In the genomic region with DNA sequence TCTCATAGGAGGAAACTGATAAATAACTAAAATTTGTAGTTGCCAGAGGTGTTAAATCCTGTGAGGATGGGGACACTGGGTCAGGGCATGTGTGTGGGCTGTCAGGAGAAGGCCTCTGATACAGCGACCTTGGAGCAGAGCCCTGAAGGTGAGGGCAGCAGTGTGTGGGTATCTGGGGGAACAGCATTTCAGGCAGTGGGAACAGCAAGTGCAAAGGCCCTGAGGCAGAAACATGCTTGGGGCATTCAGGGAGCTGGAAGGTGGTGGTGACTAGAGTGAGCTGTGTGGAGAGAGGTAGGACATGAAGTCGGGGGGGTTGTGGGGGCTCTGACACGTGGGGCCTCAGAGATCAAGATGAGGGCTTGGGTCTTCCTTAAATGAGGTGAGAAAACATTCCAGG, we compare ENCODE assay signal across 14 cellular contexts. TPM values are rescaled to one million over a fixed set of nuclear protein-coding genes. Genes with fewer than 3 reads are reported as not detected.
DNase-seq lines count a peak whose midpoint lies in the region; ATAC-seq and TF ChIP-seq lines count a peak whose summit lies in the region.
"Had no signal": no experiment of that assay in that cellular context is flagged by ENCODE, and none has a peak within 500 bp of the region (broad histone marks: within the 10 kb centered on the region; RNA-seq: fewer than 3 reads in every experiment).

No MANE protein-coding gene starts in this region.

- peaks cover 3% of the 10 kb centered on the region; the same call in 1 of the 2 replicates for H4K20me1 ChIP-seq in SK-N-SH (ENCODE audit: insufficient read depth)
- peaks cover 95% of the 10 kb centered on the region for H4K20me1 ChIP-seq in neural progenitor cell (ENCODE audit: low read depth)

- H3K9me3 Mint-ChIP-seq in endothelial cell (ENCODE audit: unreplicated experiment): no peaks in the 10 kb centered on the region
- no peaks in the 10 kb centered on the region for H3K9me3 Mint-ChIP-seq in neural progenitor cell
- H3K9me3 Mint-ChIP-seq: activated CD4-positive, alpha-beta T cell treated with anti-CD3 and anti-CD28 coated beads, Interleukin-2, amount 10 ng/mL, durations not matched to agents 24 days and 14 days had no signal

- TF ChIP-seq RAD21 in SK-N-SH (IDR thresholded peaks at IDR 0.05; ENCODE audit: low read length): no peak

- peak overlapping the region; percentile 59 to 99; a peak in 3 of 4 replicates for H3K27ac ChIP-seq in SK-N-SH (ENCODE audit: low read depth in 2 of 2, low read length in 1 of 2)
- no peak overlapping the region for H3K27ac ChIP-seq in neural progenitor cell
- H3K27ac ChIP-seq in transverse colon: peak overlapping the region; percentile 84 to 93 (median 86)
- H3K27ac ChIP-seq: 22Rv1 had no signal

- no peak overlapping the region for H3K4me3 ChIP-seq in SK-N-SH (ENCODE audit: low read depth in 2 of 2, low read length in 1 of 2)
- no peak overlapping the region for H3K4me3 ChIP-seq in neural progenitor cell
- H3K4me3 ChIP-seq in transverse colon: no peak overlapping the region

- no peaks in the 10 kb centered on the region for H3K36me3 ChIP-seq in SK-N-SH (replicated peaks in 1 of 2; ENCODE audit: control insufficient read depth in 1 of 2, insufficient read depth in 2 of 2, low read length in 1 of 2)
- H3K36me3 ChIP-seq in neural progenitor cell: no peaks in the 10 kb centered on the region
- H3K36me3 ChIP-seq in transverse colon: no peaks in the 10 kb centered on the region

- H2AFZ ChIP-seq in SK-N-SH (ENCODE audit: low read depth) (no peak overlapping the region), neural progenitor cell (replicated peaks) (no peak overlapping the region)

- POLR2A ChIA-PET in SK-N-SH (lab: Yijun Ruan, JAX): no interaction called here

- H3K27me3 ChIP-seq in SK-N-SH (ENCODE audit: insufficient read depth) (no peaks in the 10 kb centered on the region), neural progenitor cell (no peaks in the 10 kb centered on the region), transverse colon (no peaks in the 10 kb centered on the region)

- H3K4me1 Mint-ChIP-seq in endothelial cell (ENCODE audit: unreplicated experiment): peaks cover 16% of the 10 kb centered on the region
- H3K4me1 Mint-ChIP-seq in neural progenitor cell: peaks cover 84% of the 10 kb centered on the region
- H3K4me1 Mint-ChIP-seq: activated CD4-positive, alpha-beta T cell treated with anti-CD3 and anti-CD28 coated beads, Interleukin-2, amount 10 ng/mL, durations not matched to agents 24 days and 14 days had no signal

- no peaks in the 10 kb centered on the region for H3K9me2 ChIP-seq in SK-N-SH

- in situ Hi-C loops in transverse colon (cut with MboI; ENCODE audit: low pct_ligation_motif_present in 1 of 4, low pct_unique_long_range_greater_than_20kb in 1 of 4, low sequenced_read_pairs in 3 of 4): no loop called here

- no peak for TF ChIP-seq POLR2A in transverse colon (IDR thresholded peaks at IDR 0.05)

- H3K4me3 Mint-ChIP-seq in endothelial cell (ENCODE audit: unreplicated experiment): peak overlapping the region; percentile 38
- H3K4me3 Mint-ChIP-seq in neural progenitor cell: peak overlapping the region; percentile 35
- H3K4me3 Mint-ChIP-seq: activated CD4-positive, alpha-beta T cell treated with anti-CD3 and anti-CD28 coated beads, Interleukin-2, amount 10 ng/mL, durations not matched to agents 24 days and 14 days had no signal

- H3K79me2 ChIP-seq in SK-N-SH (ENCODE audit: insufficient read depth): peaks cover 57% of the 10 kb centered on the region
- peaks cover 91% of the 10 kb centered on the region for H3K79me2 ChIP-seq in neural progenitor cell (ENCODE audit: low read depth)

- H3F3A ChIP-seq in SK-N-SH (replicated peaks; ENCODE audit: insufficient read depth) (peaks cover 13% of the 10 kb centered on the region), neural progenitor cell (ENCODE audit: low read depth) (peaks cover 24% of the 10 kb centered on the region)

- ATAC-seq in SK-N-SH treated with all-trans-retinoic acid at 6 μM for 48 hours (no peak), HG03432 (IDR thresholded peaks at IDR 0.05; ENCODE audit: unreplicated experiment) (no peak)

- DNase-seq in SK-N-SH (no peak), endothelial cell (ENCODE audit: low spot score) (no peak), neural progenitor cell (ENCODE audit: low spot score) (no peak), transverse colon (no peak), NCI-H2029 (lab: John Stamatoyannopoulos, UW) (no peak)
- no peak for DNase-seq in stimulated activated CD4-positive, alpha-beta T cell treated with anti-CD3 and anti-CD28 coated beads, Interleukin-2, amount 100 ng/mL, for 48 hours
- DNase-seq: activated CD4-positive, alpha-beta T cell treated with anti-CD3 and anti-CD28 coated beads, Interleukin-2, amount 10 ng/mL, durations not matched to agents 24 days and 14 days; activated effector memory CD4-positive, alpha-beta T cell treated with anti-CD3 and anti-CD28 coated beads, Interleukin-2, amount 50 U/mL, for 16 hours; DMS79 treated with DMSO at 0.1 percent for 48 hours; NCI-H69; small intestine had no signal

- TF ChIP-seq CTCF in SK-N-SH (IDR thresholded peaks at IDR 0.05): no peak
- TF ChIP-seq CTCF in endothelial cell (IDR thresholded peaks at IDR 0.05; ENCODE audit: unreplicated experiment): no peak
- TF ChIP-seq CTCF in neural progenitor cell (IDR thresholded peaks at IDR 0.05): no peak
- no peak for TF ChIP-seq CTCF in transverse colon (IDR thresholded peaks at IDR 0.05)

- H3K4me1 ChIP-seq in SK-N-SH (ENCODE audit: control insufficient read depth in 1 of 2, insufficient read depth in 2 of 2, low read depth in 1 of 2, low read length in 1 of 2): peaks cover 12 to 48% of the 10 kb centered on the region in 2 experiments; a peak in 3 of 4 replicates
- H3K4me1 ChIP-seq in neural progenitor cell: peaks cover 63% of the 10 kb centered on the region
- peaks cover 55 to 86% (median 80%) of the 10 kb centered on the region in 4 donors for H3K4me1 ChIP-seq in transverse colon

- TF ChIP-seq EP300 in SK-N-SH (IDR thresholded peaks at IDR 0.05; ENCODE audit: borderline replicate concordance in 1 of 2, low read depth in 1 of 2, low read length in 1 of 2): no peak
- TF ChIP-seq EP300 in transverse colon (IDR thresholded peaks at IDR 0.05; ENCODE audit: low read depth): no peak

- 92% methylated on average over 3 of the region's 3 CpGs for WGBS in SK-N-SH (ENCODE audit: low lambda C conversion rate)
- WGBS in transverse colon (ENCODE audit: low coverage in 1 of 2), 2 donors: 72 to 79% methylated on average over 2 to 3 of the region's 3 CpGs

- intact Hi-C loops in transverse colon (cut with DNase I; ENCODE audit: low total_unique reads): no loop called here

- CTCF ChIA-PET in SK-N-SH (lab: Yijun Ruan, JAX): interaction anchor here (3.5 kb wide), 1 partner anchor 36 kb away, joined by 14 read pairs; no protein-coding TSS in a partner anchor

- H3K36me3 Mint-ChIP-seq in endothelial cell (ENCODE audit: low read depth, unreplicated experiment): no peaks in the 10 kb centered on the region
- no peaks in the 10 kb centered on the region for H3K36me3 Mint-ChIP-seq in neural progenitor cell

- H3K4me2 ChIP-seq in SK-N-SH: peak overlapping the region; percentile 70; the same call in 1 of the 2 replicates
- H3K4me2 ChIP-seq in neural progenitor cell: no peak overlapping the region

- H3K27ac Mint-ChIP-seq in endothelial cell (ENCODE audit: unreplicated experiment) (no peak overlapping the region), neural progenitor cell (peak overlapping the region; percentile 40)
- H3K27ac Mint-ChIP-seq: activated CD4-positive, alpha-beta T cell treated with anti-CD3 and anti-CD28 coated beads, Interleukin-2, amount 10 ng/mL, durations not matched to agents 24 days and 14 days had no signal

- H3K27me3 Mint-ChIP-seq in endothelial cell (ENCODE audit: unreplicated experiment) (peaks cover 9% of the 10 kb centered on the region), neural progenitor cell (ENCODE audit: insufficient read depth, low read depth) (peaks cover 12% of the 10 kb centered on the region)
- H3K27me3 Mint-ChIP-seq: activated CD4-positive, alpha-beta T cell treated with anti-CD3 and anti-CD28 coated beads, Interleukin-2, amount 10 ng/mL, durations not matched to agents 24 days and 14 days had no signal

- H3K9me3 ChIP-seq in SK-N-SH: no peaks in the 10 kb centered on the region
- no peaks in the 10 kb centered on the region for H3K9me3 ChIP-seq in neural progenitor cell (ENCODE audit: low read depth)
- H3K9me3 ChIP-seq in transverse colon: no peaks in the 10 kb centered on the region

- H3K9ac ChIP-seq in SK-N-SH (peak overlapping the region; percentile 67; the same call in 1 of the 2 replicates), neural progenitor cell (no peak overlapping the region)

TF ChIP-seq in SK-N-SH, 30 proteins besides CTCF, POLR2A, EP300 and RAD21 (continues in another document):
- TF ChIP-seq, protein P1, sequence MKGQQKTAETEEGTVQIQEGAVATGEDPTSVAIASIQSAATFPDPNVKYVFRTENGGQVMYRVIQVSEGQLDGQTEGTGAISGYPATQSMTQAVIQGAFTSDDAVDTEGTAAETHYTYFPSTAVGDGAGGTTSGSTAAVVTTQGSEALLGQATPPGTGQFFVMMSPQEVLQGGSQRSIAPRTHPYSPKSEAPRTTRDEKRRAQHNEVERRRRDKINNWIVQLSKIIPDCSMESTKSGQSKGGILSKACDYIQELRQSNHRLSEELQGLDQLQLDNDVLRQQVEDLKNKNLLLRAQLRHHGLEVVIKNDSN (IDR thresholded peaks at IDR 0.05; ENCODE audit: borderline replicate concordance, low read depth): no peak
- TF ChIP-seq GATA2 (CRISPR knock-in tag; IDR thresholded peaks at IDR 0.05) (no peak), YY1 (IDR thresholded peaks at IDR 0.05; ENCODE audit: low read depth) (no peak), NRF1 (IDR thresholded peaks at IDR 0.05; ENCODE audit: low read depth, low read length) (no peak), MXI1 (IDR thresholded peaks at IDR 0.05; ENCODE audit: low read depth, low read length) (no peak)

TF ChIP-seq in SK-N-SH treated with all-trans-retinoic acid at 6 μM for 48 hours, 23 proteins besides CTCF, POLR2A, EP300 and RAD21 (continues in another document):
- TF ChIP-seq ESRRG (CRISPR knock-in tag; IDR thresholded peaks at IDR 0.05) (no peak), BACH2 (CRISPR knock-in tag; IDR thresholded peaks at IDR 0.05; ENCODE audit: borderline replicate concordance) (no peak)

RNA-seq across cellular contexts. Expression of a gene that starts 30.7 kb away (rescaled TPM):
- polyA plus RNA-seq in SK-N-SH (2012; rRNA removed): 12.5 and 12.6 TPM in 2 replicates
- 3.7 and 6.3 TPM in 2 replicates for polyA plus RNA-seq in SK-N-SH (2012; cell fraction: cytosol; rRNA removed)
- 35.6 and 35.9 TPM in 2 replicates for polyA plus RNA-seq in SK-N-SH (2012; cell fraction: nucleus; rRNA removed)
- total RNA-seq in endothelial cell (ENCODE audit: unreplicated experiment) (3.1 TPM), neural progenitor cell (ENCODE audit: low replicate concordance) (20.3 and 29.4 TPM in 2 replicates), transverse colon (100 to 1,000 TPM; 115 to 326 (median 199) TPM)
- total RNA-seq: activated CD4-positive, alpha-beta T cell treated with anti-CD3 and anti-CD28 coated beads, Interleukin-2, amount 10 ng/mL, durations not matched to agents 24 days and 14 days had no signal
